10 cellular contexts compared by ENCODE assay signal in genomic region chr14:99653618-99654017, GRCh38. TPM values are rescaled to one million over a fixed set of nuclear protein-coding genes. Genes with fewer than 3 reads are reported as not detected.
"Had no signal": no experiment of that assay in that cellular context is flagged by ENCODE, and none has a peak within 500 bp of the region (broad histone marks: within the 10 kb centered on the region; RNA-seq: fewer than 3 reads in every experiment).

No MANE protein-coding gene starts in this region.

- H3K4me2 ChIP-seq: GM23338 had no signal

- DNase-seq: H7, KBM-7 had no signal

- H3K27ac Mint-ChIP-seq: GM23338, HFFc6, IgD-negative memory B cell had no signal

- H3K36me3 Mint-ChIP-seq: IgD-negative memory B cell had no signal

- H3K4me1 Mint-ChIP-seq: GM23338 had no signal

- H3K9me3 Mint-ChIP-seq: GM23338, HFFc6 had no signal

- H3K9me3 ChIP-seq: HAP-1 had no signal

- H3K27ac ChIP-seq: HL-60 had no signal

- H3K36me3 ChIP-seq: HAP-1 had no signal

- H3K4me3 Mint-ChIP-seq: GM23338, HFFc6, IgD-negative memory B cell had no signal

- H2AFZ ChIP-seq: GM23338 had no signal

- FAIRE-seq: HepG2 had no signal

- H3K4me3 ChIP-seq: GM23338, HAP-1 had no signal

- H3K4me1 ChIP-seq: HAP-1 had no signal

RNA-seq across cellular contexts. Expression of gene HHIPL1, which starts 8.7 kb away (rescaled TPM):
- total RNA-seq: HepG2, HT1080 had no signal
- polyA plus RNA-seq: HepG2 had no signal

RNA-seq across cellular contexts. Expression of gene CYP46A1, which starts 30.5 kb away (rescaled TPM):
- total RNA-seq: H4, HepG2, HT1080 had no signal
- polyA plus RNA-seq: HepG2, IgD-negative memory B cell had no signal
